In genomic region chr6:5059036-5059896, GRCh38 we compare ENCODE assay signal across 23 cellular contexts. TPM values are rescaled to one million over a fixed set of nuclear protein-coding genes. Genes with fewer than 3 reads are reported as not detected.
"Had no signal": no experiment of that assay in that cellular context is flagged by ENCODE, and none has a peak within 500 bp of the region (broad histone marks: within the 10 kb centered on the region; RNA-seq: fewer than 3 reads in every experiment).

No MANE protein-coding gene starts in this region.

- H3K9me3 Mint-ChIP-seq: activated B cell treated with CpG ODN at 0.5 μM for 24 hours; activated CD8-positive, alpha-beta T cell treated with anti-CD3 and anti-CD28 coated beads for 36 hours; activated T-cell treated with anti-CD3 and anti-CD28 coated beads, Interleukin-2, amount 50 U/mL, for 4 hours; natural killer cell; stimulated activated naive CD8-positive, alpha-beta T cell treated with anti-CD3 and anti-CD28 coated beads, Interleukin-15, Interleukin-2, amounts not matched to agents 100 ng/mL and 50 ng/mL, for 24 hours had no signal

- H3K27me3 ChIP-seq: brain microvascular endothelial cell, heart left ventricle, right atrium auricular region, upper lobe of right lung had no signal

- H3K4me1 Mint-ChIP-seq: activated T-helper 17 cell treated with anti-CD3 and anti-CD28 coated beads, Interleukin-2, amount 50 U/mL, for 72 hours; memory B cell; natural killer cell; T-helper 17 cell had no signal

- H3K4me1 ChIP-seq: heart left ventricle, right atrium auricular region, upper lobe of right lung had no signal

- DNase-seq: activated B cell treated with CpG ODN at 0.5 μM for 24 hours; activated CD4-positive, alpha-beta T cell treated with anti-CD3 and anti-CD28 coated beads, Interleukin-2, amount 50 U/mL, for 1 hour; activated CD8-positive, alpha-beta T cell treated with anti-CD3 and anti-CD28 coated beads for 36 hours; activated gamma-delta T cell treated with Interleukin-2 at 50 U/mL for 16 hours; activated naive CD4-positive, alpha-beta T cell treated with anti-CD3 and anti-CD28 coated beads, Interleukin-2, amount 50 U/mL, for 16 hours; activated T-cell treated with anti-CD3 and anti-CD28 coated beads, Interleukin-2, amount 50 U/mL, for 4 hours; amniotic stem cell; brain microvascular endothelial cell; cortex of kidney; foreskin fibroblast; heart left ventricle; left ventricle myocardium superior; natural killer cell; stimulated activated CD4-positive, alpha-beta T cell treated with anti-CD3 and anti-CD28 coated beads, Interleukin-2, amount 100 ng/mL, for 48 hours; T-helper 17 cell; upper lobe of right lung had no signal

- H3K27ac Mint-ChIP-seq: activated B cell treated with CpG ODN at 0.5 μM for 24 hours; activated CD8-positive, alpha-beta T cell treated with anti-CD3 and anti-CD28 coated beads for 36 hours; activated T-helper 17 cell treated with anti-CD3 and anti-CD28 coated beads, Interleukin-2, amount 50 U/mL, for 72 hours; memory B cell; natural killer cell; stimulated activated naive CD8-positive, alpha-beta T cell treated with anti-CD3 and anti-CD28 coated beads, Interleukin-15, Interleukin-2, amounts not matched to agents 100 ng/mL and 50 ng/mL, for 24 hours; T-helper 17 cell had no signal

- H3K36me3 ChIP-seq: brain microvascular endothelial cell, heart left ventricle, right atrium auricular region, upper lobe of right lung had no signal

- ATAC-seq: activated CD8-positive, alpha-beta T cell treated with anti-CD3 and anti-CD28 coated beads for 36 hours; activated T-cell treated with anti-CD3 and anti-CD28 coated beads, Interleukin-2, amount 50 U/mL, for 4 hours; activated T-helper 17 cell treated with anti-CD3 and anti-CD28 coated beads, Interleukin-2, amount 50 U/mL, for 72 hours; esophagus mucosa; left ventricle myocardium superior; natural killer cell; T-helper 17 cell; upper lobe of right lung had no signal

- H3K27ac ChIP-seq: brain microvascular endothelial cell, heart left ventricle, right atrium auricular region, upper lobe of right lung had no signal

- FAIRE-seq: astrocyte, endothelial cell of umbilical vein had no signal

- H3K9me3 ChIP-seq: heart left ventricle, right atrium auricular region, upper lobe of right lung had no signal

- H3K27me3 Mint-ChIP-seq: activated B cell treated with CpG ODN at 0.5 μM for 24 hours; activated CD8-positive, alpha-beta T cell treated with anti-CD3 and anti-CD28 coated beads for 36 hours; stimulated activated naive CD8-positive, alpha-beta T cell treated with anti-CD3 and anti-CD28 coated beads, Interleukin-15, Interleukin-2, amounts not matched to agents 100 ng/mL and 50 ng/mL, for 24 hours had no signal

- H3K4me3 Mint-ChIP-seq: activated B cell treated with CpG ODN at 0.5 μM for 24 hours; activated CD8-positive, alpha-beta T cell treated with anti-CD3 and anti-CD28 coated beads for 36 hours; activated T-cell treated with anti-CD3 and anti-CD28 coated beads, Interleukin-2, amount 50 U/mL, for 4 hours; activated T-helper 17 cell treated with anti-CD3 and anti-CD28 coated beads, Interleukin-2, amount 50 U/mL, for 72 hours; memory B cell; natural killer cell; stimulated activated naive CD8-positive, alpha-beta T cell treated with anti-CD3 and anti-CD28 coated beads, Interleukin-15, Interleukin-2, amounts not matched to agents 100 ng/mL and 50 ng/mL, for 24 hours; T-helper 17 cell had no signal

- H3K4me3 ChIP-seq: heart left ventricle, right atrium auricular region, upper lobe of right lung had no signal

- H3K36me3 Mint-ChIP-seq: natural killer cell had no signal

RNA-seq across cellular contexts. Expression of gene PPP1R3G, which starts 25.9 kb away (rescaled TPM):
- total RNA-seq: activated T-cell treated with anti-CD3 and anti-CD28 coated beads, Interleukin-2, amount 50 U/mL, for 4 hours; T-helper 17 cell had no signal
